1 cellular context compared by ENCODE assay signal in the genomic region with DNA sequence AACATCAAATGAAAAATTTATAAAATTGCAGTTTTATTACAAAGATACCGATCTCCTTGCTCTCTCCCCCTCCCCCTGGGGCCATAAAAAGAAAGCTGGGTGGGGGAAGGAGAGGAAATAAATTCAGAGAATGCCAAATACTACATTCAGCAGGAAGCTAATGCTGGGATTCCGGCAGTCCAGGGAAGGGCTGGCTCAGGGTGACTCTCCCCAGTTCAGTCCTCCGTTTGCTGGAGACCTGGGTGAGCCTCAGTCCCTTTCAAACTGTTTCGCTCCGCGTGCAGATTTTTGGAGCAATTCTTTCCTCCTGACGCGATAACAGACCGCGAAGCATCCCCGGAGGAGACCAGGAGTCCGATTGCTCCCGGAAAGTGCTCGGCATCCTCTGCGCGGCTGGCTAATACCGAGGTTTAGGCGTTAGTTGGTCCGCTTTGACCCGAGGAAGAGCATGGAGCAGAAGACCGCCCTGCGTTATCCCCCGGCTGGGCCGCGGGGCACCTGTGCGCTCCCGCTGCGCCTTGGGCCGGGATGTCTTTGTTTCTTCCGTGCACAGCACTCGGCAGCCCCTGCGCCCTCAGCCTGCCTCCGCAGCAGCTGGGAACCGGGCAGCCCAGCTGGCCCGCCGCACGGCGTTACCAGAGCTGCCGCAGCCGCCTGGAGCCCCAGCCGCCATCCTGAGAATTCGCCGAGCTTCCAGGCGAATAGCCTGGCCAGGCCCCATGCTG.
A peak's percentile ranks its signal among the peaks of the same experiment; 100 is the strongest.
TF ChIP-seq lines count a peak whose summit lies in the region.

No MANE protein-coding gene starts in this region.

TF ChIP-seq in HepG2, 621 proteins besides CTCF, POLR2A, EP300 and RAD21:
- TF ChIP-seq AGO2 (optimal IDR thresholded peaks at IDR 0.05; ENCODE audit: low read depth, low read length) (peak; percentile 98), PAWR (CRISPR knock-in tag; IDR thresholded peaks at IDR 0.05; ENCODE audit: borderline replicate concordance) (no peak), RBM39 (IDR thresholded peaks at IDR 0.05; ENCODE audit: low read depth, low read length, poor library complexity, severe bottlenecking) (no peak), POLR2G (IDR thresholded peaks at IDR 0.05; ENCODE audit: low read depth, low read length) (no peak), ZFP91 (CRISPR knock-in tag; IDR thresholded peaks at IDR 0.05; ENCODE audit: borderline replicate concordance) (no peak), ZNF572 (CRISPR knock-in tag; IDR thresholded peaks at IDR 0.05) (no peak), SP2 (CRISPR knock-in tag; IDR thresholded peaks at IDR 0.05) (no peak), ZNF546 (CRISPR knock-in tag; conservative IDR thresholded peaks at IDR 0.05) (no peak)
- TF ChIP-seq, protein P1, sequence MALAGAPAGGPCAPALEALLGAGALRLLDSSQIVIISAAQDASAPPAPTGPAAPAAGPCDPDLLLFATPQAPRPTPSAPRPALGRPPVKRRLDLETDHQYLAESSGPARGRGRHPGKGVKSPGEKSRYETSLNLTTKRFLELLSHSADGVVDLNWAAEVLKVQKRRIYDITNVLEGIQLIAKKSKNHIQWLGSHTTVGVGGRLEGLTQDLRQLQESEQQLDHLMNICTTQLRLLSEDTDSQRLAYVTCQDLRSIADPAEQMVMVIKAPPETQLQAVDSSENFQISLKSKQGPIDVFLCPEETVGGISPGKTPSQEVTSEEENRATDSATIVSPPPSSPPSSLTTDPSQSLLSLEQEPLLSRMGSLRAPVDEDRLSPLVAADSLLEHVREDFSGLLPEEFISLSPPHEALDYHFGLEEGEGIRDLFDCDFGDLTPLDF (CRISPR knock-in tag; IDR thresholded peaks at IDR 0.05): no peak
